25 cellular contexts compared by ENCODE assay signal in the genomic region with DNA sequence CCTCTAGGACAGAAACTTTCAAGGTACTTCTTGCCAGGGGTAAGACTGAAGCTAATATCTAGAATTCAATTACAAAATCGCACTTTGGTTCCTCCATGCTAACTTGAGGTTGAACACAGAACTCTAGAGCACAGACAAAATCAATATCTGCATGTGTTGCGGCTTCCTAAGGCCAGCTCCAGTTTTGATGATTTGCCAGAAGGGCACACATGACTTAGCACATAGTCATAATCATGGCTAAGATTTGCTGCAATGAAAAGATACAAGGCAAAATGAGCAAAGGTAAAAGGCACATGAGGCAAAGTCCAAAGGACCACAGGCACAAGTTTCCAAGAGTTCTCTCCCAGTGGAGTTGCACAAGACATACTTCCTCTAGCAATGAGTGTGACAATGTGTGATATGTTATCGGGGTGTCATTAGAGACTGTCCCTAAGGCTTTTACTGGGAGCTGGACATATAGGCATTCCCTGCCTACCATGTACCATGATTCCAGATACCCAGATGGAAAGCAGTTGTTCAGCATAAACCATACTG. TPM values are rescaled to one million over a fixed set of nuclear protein-coding genes. Genes with fewer than 3 reads are reported as not detected.
DNase-seq lines count a peak whose midpoint lies in the region; ATAC-seq, FAIRE-seq and TF ChIP-seq lines count a peak whose summit lies in the region.
"Had no signal": no experiment of that assay in that cellular context is flagged by ENCODE, and none has a peak within 500 bp of the region (broad histone marks: within the 10 kb centered on the region; RNA-seq: fewer than 3 reads in every experiment).

No MANE protein-coding gene starts in this region.

- H3K4me1 Mint-ChIP-seq in stimulated activated memory B cell treated with anti-CD40 and anti-IgM and Interleukin-4, amounts not matched to agents 10 μg/mL and 1 μg/mL and 100 μg/mL, for 72 hours = peaks cover 74% of the 10 kb centered on the region

- H3K4me1 ChIP-seq in OCI-LY1 (ENCODE audit: insufficient read depth, low read length, severe bottlenecking) (peaks cover 71% of the 10 kb centered on the region), prostate gland (replicated peaks) (no peaks in the 10 kb centered on the region), ovary (ENCODE audit: insufficient read depth) (no peaks in the 10 kb centered on the region)

- intact Hi-C loops in prostate gland (cut with DNase I) (no loop called here), ovary (cut with DNase I) (no loop called here)

- H3K27ac ChIP-seq in OCI-LY1 (ENCODE audit: low read depth, low read length, poor library complexity, severe bottlenecking) (peak overlapping the region; percentile 82), prostate gland (no peak overlapping the region), ovary (no peak overlapping the region)
- H3K27ac ChIP-seq: GM23248, thoracic aorta had no signal

- no peak overlapping the region for H2AFZ ChIP-seq in OCI-LY1 (ENCODE audit: low read length)
- H2AFZ ChIP-seq: GM23248 had no signal

- WGBS in prostate gland = 80% methylated on average over 3 of the region's 3 CpGs
- 83 to 89% (median 86%) methylated on average over 3 of the region's 3 CpGs for WGBS in ovary, 3 donors

- H4K20me1 ChIP-seq in OCI-LY1 (ENCODE audit: insufficient read depth, low read length) = no peaks in the 10 kb centered on the region

- no peak for DNase-seq in GM18507 (ENCODE audit: extremely low spot score, insufficient read length, low read depth)
- peak; percentile 7 for DNase-seq in kidney epithelial cell (ENCODE audit: low read depth)
- no peak for DNase-seq in prostate gland (ENCODE audit: low spot score)
- no peak for DNase-seq in ovary
- no peak for DNase-seq in RPMI8226
- DNase-seq: activated CD4-positive, alpha-beta T cell treated with anti-CD3 and anti-CD28 coated beads for 1 hour; activated CD8-positive, alpha-beta T cell treated with anti-CD3 and anti-CD28 coated beads, Interleukin-2, amount 10 ng/mL, durations not matched to agents 7 days and 5 days; activated effector memory CD4-positive, alpha-beta T cell treated with Interleukin-2 at 50 U/mL for 16 hours; activated T-cell treated with anti-CD3 and anti-CD28 coated beads for 4 hours; CD8-positive, alpha-beta T cell; DMS153; GM23248; head of caudate nucleus; left cardiac atrium; NCI-H1694; NCI-H748 treated with DMSO at 0.1 percent for 48 hours; Right ventricle myocardium superior; stimulated activated CD4-positive, alpha-beta T cell treated with anti-CD3 and anti-CD28 coated beads, Interleukin-4, amount 100 ng/mL, for 24 hours; stimulated activated naive CD4-positive, alpha-beta T cell treated with Interleukin-2 at 50 U/mL for 16 hours had no signal

- H3K9me3 Mint-ChIP-seq in stimulated activated memory B cell treated with anti-CD40 and anti-IgM and Interleukin-4, amounts not matched to agents 10 μg/mL and 1 μg/mL and 100 μg/mL, for 72 hours = no peaks in the 10 kb centered on the region
- H3K9me3 Mint-ChIP-seq: CD8-positive, alpha-beta T cell; memory B cell had no signal

- H3K27me3 ChIP-seq in OCI-LY1 (ENCODE audit: insufficient read depth, low read length) (no peaks in the 10 kb centered on the region), kidney epithelial cell (ENCODE audit: control insufficient read depth, insufficient read depth, low read length) (no peaks in the 10 kb centered on the region), prostate gland (replicated peaks; ENCODE audit: insufficient read depth) (no peaks in the 10 kb centered on the region), ovary (no peaks in the 10 kb centered on the region)

- H3K9me2 ChIP-seq in OCI-LY1 (ENCODE audit: low read depth, low read length) = no peaks in the 10 kb centered on the region

- ATAC-seq in stimulated activated memory B cell treated with anti-CD40 and anti-IgM and Interleukin-4, amounts not matched to agents 10 μg/mL and 1 μg/mL and 100 μg/mL, for 72 hours = no peak
- ATAC-seq: activated CD8-positive, alpha-beta T cell treated with anti-CD3 and anti-CD28 coated beads, Interleukin-2, amount 10 ng/mL, durations not matched to agents 7 days and 5 days; CD8-positive, alpha-beta T cell; left cardiac atrium had no signal

- H3K9me3 ChIP-seq in OCI-LY1 (ENCODE audit: low read length) (0 out of 2 replicates have a peak, but pooled peaks cover under 1% of the 10 kb centered on the region), prostate gland (no peaks in the 10 kb centered on the region), ovary (no peaks in the 10 kb centered on the region)
- H3K9me3 ChIP-seq: thoracic aorta had no signal

- H3K36me3 ChIP-seq in OCI-LY1 (ENCODE audit: insufficient read depth, low read length) (no peaks in the 10 kb centered on the region), kidney epithelial cell (ENCODE audit: control insufficient read depth, insufficient read depth, low read length) (no peaks in the 10 kb centered on the region), prostate gland (no peaks in the 10 kb centered on the region), ovary (no peaks in the 10 kb centered on the region)
- H3K36me3 ChIP-seq: thoracic aorta had no signal

- H3K36me3 Mint-ChIP-seq in stimulated activated memory B cell treated with anti-CD40 and anti-IgM and Interleukin-4, amounts not matched to agents 10 μg/mL and 1 μg/mL and 100 μg/mL, for 72 hours = no peaks in the 10 kb centered on the region
- H3K36me3 Mint-ChIP-seq: IgD-negative memory B cell, memory B cell had no signal

- H3K9ac ChIP-seq in OCI-LY1 (ENCODE audit: low read length) = no peak overlapping the region; the same call in 1 of the 2 replicates
- H3K9ac ChIP-seq: GM23248 had no signal

- peaks cover 9% of the 10 kb centered on the region for H3F3A ChIP-seq in OCI-LY1 (ENCODE audit: insufficient read depth, low read length)

- H3K27me3 Mint-ChIP-seq in stimulated activated memory B cell treated with anti-CD40 and anti-IgM and Interleukin-4, amounts not matched to agents 10 μg/mL and 1 μg/mL and 100 μg/mL, for 72 hours = no peaks in the 10 kb centered on the region
- H3K27me3 Mint-ChIP-seq: memory B cell had no signal

- no peak for TF ChIP-seq EP300 in ovary (IDR thresholded peaks at IDR 0.05)

- FAIRE-seq in GM18507 (lab: Jason Lieb, UNC) = peak; percentile 60
- FAIRE-seq: G401.6 had no signal

- H3K79me2 ChIP-seq in OCI-LY1 (ENCODE audit: insufficient read depth, low read length) = no peaks in the 10 kb centered on the region

- H3K4me3 Mint-ChIP-seq in stimulated activated memory B cell treated with anti-CD40 and anti-IgM and Interleukin-4, amounts not matched to agents 10 μg/mL and 1 μg/mL and 100 μg/mL, for 72 hours = no peak overlapping the region
- H3K4me3 Mint-ChIP-seq: activated CD8-positive, alpha-beta T cell treated with anti-CD3 and anti-CD28 coated beads, Interleukin-2, amount 10 ng/mL, durations not matched to agents 7 days and 5 days; CD8-positive, alpha-beta T cell; memory B cell had no signal

- TF ChIP-seq POLR2A in prostate gland (IDR thresholded peaks at IDR 0.05) (no peak), ovary (IDR thresholded peaks at IDR 0.05) (no peak)

- peak overlapping the region; percentile 46 for H3K27ac Mint-ChIP-seq in stimulated activated memory B cell treated with anti-CD40 and anti-IgM and Interleukin-4, amounts not matched to agents 10 μg/mL and 1 μg/mL and 100 μg/mL, for 72 hours
- H3K27ac Mint-ChIP-seq: activated CD8-positive, alpha-beta T cell treated with anti-CD3 and anti-CD28 coated beads, Interleukin-2, amount 10 ng/mL, durations not matched to agents 7 days and 5 days; CD8-positive, alpha-beta T cell had no signal

- peak overlapping the region; percentile 32; the same call in 1 of the 2 replicates for H3K4me2 ChIP-seq in OCI-LY1 (ENCODE audit: low read length)

- no peak overlapping the region for H3K4me3 ChIP-seq in OCI-LY1 (ENCODE audit: low read depth, low read length, poor library complexity, severe bottlenecking)
- no peak overlapping the region for H3K4me3 ChIP-seq in kidney epithelial cell (ENCODE audit: low read depth, low read length)
- no peak overlapping the region for H3K4me3 ChIP-seq in prostate gland
- H3K4me3 ChIP-seq in ovary = no peak overlapping the region
- H3K4me3 ChIP-seq: GM23248, thoracic aorta had no signal

- no peak for TF ChIP-seq CTCF in OCI-LY1 (IDR thresholded peaks at IDR 0.05; ENCODE audit: low read length)
- no peak for TF ChIP-seq CTCF in kidney epithelial cell (IDR thresholded peaks at IDR 0.05; ENCODE audit: insufficient read depth, low read length, poor library complexity, severe bottlenecking)
- TF ChIP-seq CTCF in prostate gland (IDR thresholded peaks at IDR 0.05) = no peak
- no peak for TF ChIP-seq CTCF in ovary (IDR thresholded peaks at IDR 0.05)

RNA-seq across cellular contexts. Expression of a gene that starts 24.1 kb away (rescaled TPM):
- total RNA-seq in kidney epithelial cell = 41.3 and 45.8 TPM in 2 replicates
- total RNA-seq in prostate gland = 10 to 100 TPM; 61.9 to 87.4 TPM
- total RNA-seq in ovary = 10 to 100 TPM; 39.1 to 77.9 (median 70.7) TPM
- 10 to 100 TPM; 52.0 to 67.8 TPM for polyA plus RNA-seq in ovary

RNA-seq across cellular contexts. Expression of a gene that starts 30.3 kb away (rescaled TPM):
- total RNA-seq in kidney epithelial cell (72.2 and 91.9 TPM in 2 replicates), prostate gland (100 to 1,000 TPM in 1 of 2 donors, 10 to 100 TPM in 1; 65.4 to 121 TPM), ovary (10 to 100 TPM; 47.7 to 78.5 (median 61.7) TPM)
- polyA plus RNA-seq in ovary = 10 to 100 TPM; 30.1 to 37.8 TPM

RNA-seq across cellular contexts. Expression of a gene that starts 45.3 kb away (rescaled TPM):
- 0.29 and 1.3 TPM in 2 replicates for total RNA-seq in kidney epithelial cell
- 1 to 10 TPM in 1 of 2 donors, under 1 TPM in 1; 0.59 to 4.7 TPM for total RNA-seq in prostate gland
- total RNA-seq in ovary = 1 to 10 TPM in 1 of 7 donors, under 1 TPM in 6; 0.40 to 9.9 (median 0.61) TPM
- 1 to 10 TPM in 1 of 2 donors, under 1 TPM in 1; 0.41 to 1.2 TPM for polyA plus RNA-seq in ovary
- polyA plus RNA-seq: IgD-negative memory B cell had no signal
